Comparison of ENCODE assay signal across 8 cellular contexts in the genomic region with DNA sequence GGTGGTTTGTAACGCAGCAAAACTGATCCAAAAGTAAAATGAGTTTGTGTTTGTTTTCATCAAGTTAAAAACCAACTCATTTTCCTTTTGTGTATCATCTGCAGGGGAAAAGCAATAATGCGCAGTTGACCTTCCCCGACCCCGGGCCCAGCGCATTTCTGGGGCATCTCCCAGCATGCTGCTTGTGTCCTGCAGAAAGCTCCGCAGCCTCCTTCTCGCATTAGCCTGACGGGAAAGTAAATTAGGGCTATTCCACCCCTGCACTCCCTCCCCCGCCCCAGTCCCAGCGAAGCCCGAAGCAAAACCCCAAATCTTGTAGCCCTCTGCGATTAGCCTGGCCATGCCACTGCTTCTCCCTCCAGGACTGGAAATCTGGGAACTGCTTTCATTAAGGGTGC.
DNase-seq lines count a peak whose midpoint lies in the region; ATAC-seq and TF ChIP-seq lines count a peak whose summit lies in the region.

No MANE protein-coding gene starts in this region.

- H3K4me1 ChIP-seq in HUES6 (ENCODE audit: control insufficient read depth, insufficient read depth, low read length) (peaks cover 34% of the 10 kb centered on the region), right lobe of liver (peaks cover 0 to 29% (median 9%) of the 10 kb centered on the region in 4 donors), testis (peaks cover 11% of the 10 kb centered on the region)

- TF ChIP-seq CTCF in right lobe of liver (IDR thresholded peaks at IDR 0.05) (no peak), testis (IDR thresholded peaks at IDR 0.05) (no peak), endothelial cell (IDR thresholded peaks at IDR 0.05; ENCODE audit: unreplicated experiment) (no peak)

- no peaks in the 10 kb centered on the region for H3K9me3 ChIP-seq in HUES6 (ENCODE audit: control insufficient read depth, insufficient read depth, low read depth, low read length)
- H3K9me3 ChIP-seq in right lobe of liver: no peaks in the 10 kb centered on the region
- H3K9me3 ChIP-seq in testis: no peaks in the 10 kb centered on the region

- H3K27ac Mint-ChIP-seq in endothelial cell (ENCODE audit: unreplicated experiment): no peak overlapping the region

- H3K4me1 Mint-ChIP-seq in endothelial cell (ENCODE audit: unreplicated experiment): peaks cover 32% of the 10 kb centered on the region

- ATAC-seq in right lobe of liver (no peak), HG02642 (IDR thresholded peaks at IDR 0.05; ENCODE audit: poor library complexity, unreplicated experiment) (no peak), GM19452 (IDR thresholded peaks at IDR 0.05; ENCODE audit: unreplicated experiment) (no peak)

- H3K4me3 Mint-ChIP-seq in endothelial cell (ENCODE audit: unreplicated experiment): no peak overlapping the region

- H3K36me3 ChIP-seq in HUES6 (ENCODE audit: control insufficient read depth, insufficient read depth, low read length): no peaks in the 10 kb centered on the region
- H3K36me3 ChIP-seq in right lobe of liver: no peaks in the 10 kb centered on the region
- no peaks in the 10 kb centered on the region for H3K36me3 ChIP-seq in testis (ENCODE audit: low read depth, missing control alignments)

- WGBS in right lobe of liver (ENCODE audit: insufficient coverage, low coverage, low lambda C conversion rate, missing lambda C conversion rate): 81% methylated on average over 11 of the region's 12 CpGs
- WGBS in testis, 2 donors: 65 to 66% methylated on average over 12 of the region's 12 CpGs

- peak overlapping the region; percentile 60 for H3K4me3 ChIP-seq in HUES6 (ENCODE audit: low read depth, low read length)
- peak overlapping the region in 2 of 3 donors; percentile 39 to 45 for H3K4me3 ChIP-seq in right lobe of liver
- H3K4me3 ChIP-seq in testis: peak overlapping the region; percentile 50 to 57

- H3K9me3 Mint-ChIP-seq in endothelial cell (ENCODE audit: unreplicated experiment): no peaks in the 10 kb centered on the region

- H3K9ac ChIP-seq in HUES6 (ENCODE audit: low read length): peak overlapping the region; percentile 49

- H3K27ac ChIP-seq in HUES6 (ENCODE audit: low read depth, low read length) (no peak overlapping the region), right lobe of liver (peak overlapping the region; percentile 71 to 94 (median 85)), testis (peak overlapping the region; percentile 71 to 75)

- H3K36me3 Mint-ChIP-seq in endothelial cell (ENCODE audit: low read depth, unreplicated experiment): no peaks in the 10 kb centered on the region

- H3K27me3 ChIP-seq in HUES6 (ENCODE audit: control insufficient read depth, insufficient read depth, low read length) (no peaks in the 10 kb centered on the region), right lobe of liver (no peaks in the 10 kb centered on the region), testis (no peaks in the 10 kb centered on the region)

- DNase-seq in cerebellar cortex (ENCODE audit: low spot score) (peak; percentile 41), right lobe of liver (no peak), testis (no peak), endothelial cell (ENCODE audit: low spot score) (no peak)
- DNase-seq in stimulated activated CD4-positive, alpha-beta T cell treated with anti-CD3 and anti-CD28 coated beads, Interleukin-4, amount 100 ng/mL, for 24 hours: no peak

- peaks cover 3% of the 10 kb centered on the region for H3K27me3 Mint-ChIP-seq in endothelial cell (ENCODE audit: unreplicated experiment)

- TF ChIP-seq POLR2A in right lobe of liver (IDR thresholded peaks at IDR 0.05) (no peak), testis (IDR thresholded peaks at IDR 0.05) (no peak)

- intact Hi-C loops in right lobe of liver (cut with DNase I) (no loop called here), testis (cut with DNase I; ENCODE audit: low total_unique reads) (no loop called here)
